Comparison of ENCODE assay signal across 39 cellular contexts in genomic region chr12:76983420-76983819, GRCh38.
"Had no signal": no experiment of that assay in that cellular context is flagged by ENCODE, and none has a peak within 500 bp of the region (broad histone marks: within the 10 kb centered on the region; RNA-seq: fewer than 3 reads in every experiment).

No MANE protein-coding gene starts in this region.

- H3K4me1 ChIP-seq: ascending aorta had no signal

- DNase-seq: activated CD4-positive, alpha-beta memory T cell treated with anti-CD3 and anti-CD28 coated beads, Interleukin-2, amount 10 ng/mL, durations not matched to agents 7 days and 5 days; activated CD4-positive, alpha-beta T cell treated with anti-CD3 and anti-CD28 coated beads for 1 hour; activated CD4-positive, alpha-beta T cell treated with anti-CD3 and anti-CD28 coated beads for 36 hours; activated CD4-positive, alpha-beta T cell treated with anti-CD3 and anti-CD28 coated beads for 48 hours; activated CD4-positive, alpha-beta T cell treated with anti-CD3 and anti-CD28 coated beads, Interleukin-2, amount 10 ng/mL, durations not matched to agents 7 days and 5 days; activated CD4-positive, alpha-beta T cell treated with anti-CD3 and anti-CD28 coated beads, Interleukin-2, amount 50 U/mL, for 48 hours; activated CD4-positive, CD25-positive, alpha-beta regulatory T cell; activated CD8-positive, alpha-beta memory T cell treated with anti-CD3 and anti-CD28 coated beads for 24 hours; activated CD8-positive, alpha-beta memory T cell treated with anti-CD3 and anti-CD28 coated beads, Interleukin-2, amount 10 ng/mL, durations not matched to agents 7 days and 5 days; activated CD8-positive, alpha-beta memory T cell treated with anti-CD3 and anti-CD28 coated beads, Interleukin-2, amount 50 U/mL, for 48 hours; activated CD8-positive, alpha-beta T cell treated with anti-CD3 and anti-CD28 coated beads, Interleukin-2, amount 10 ng/mL, durations not matched to agents 7 days and 5 days; activated effector memory CD4-positive, alpha-beta T cell treated with Interleukin-2 at 50 U/mL for 16 hours; activated gamma-delta T cell; activated naive CD4-positive, alpha-beta T cell treated with anti-CD3 and anti-CD28 coated beads, Interleukin-2, amount 10 ng/mL, durations not matched to agents 7 days and 5 days; activated naive CD4-positive, alpha-beta T cell treated with Interleukin-2 at 50 U/mL for 16 hours; activated naive CD8-positive, alpha-beta T cell treated with anti-CD3 and anti-CD28 coated beads, Interleukin-2, amount 10 ng/mL, durations not matched to agents 7 days and 5 days; activated naive CD8-positive, alpha-beta T cell treated with anti-CD3 and anti-CD28 coated beads, Interleukin-2, amount 50 U/mL, for 24 hours; activated T-cell treated with anti-CD3 and anti-CD28 coated beads, Interleukin-2, amount 50 U/mL, for 24 hours; activated T-cell treated with anti-CD3 and anti-CD28 coated beads, Interleukin-2, amount 50 U/mL, for 48 hours; amygdala; anterior cingulate cortex; caudate nucleus; cerebellar nuclear complex; T-helper 1 cell; T-helper 2 cell; T-helper 9 cell; WERI-Rb-1 had no signal

- H3K27me3 Mint-ChIP-seq: brain had no signal

- H3K36me3 ChIP-seq: ascending aorta, cardiac muscle cell, WERI-Rb-1 had no signal

- H3K4me1 Mint-ChIP-seq: activated CD4-positive, alpha-beta memory T cell treated with anti-CD3 and anti-CD28 coated beads, Interleukin-2, amount 10 ng/mL, durations not matched to agents 7 days and 5 days; activated CD4-positive, alpha-beta T cell treated with anti-CD3 and anti-CD28 coated beads for 36 hours; activated CD4-positive, alpha-beta T cell treated with anti-CD3 and anti-CD28 coated beads, Interleukin-2, amount 10 ng/mL, durations not matched to agents 7 days and 5 days; activated CD8-positive, alpha-beta memory T cell treated with anti-CD3 and anti-CD28 coated beads, Interleukin-2, amount 10 ng/mL, durations not matched to agents 7 days and 5 days; activated naive CD4-positive, alpha-beta T cell treated with anti-CD3 and anti-CD28 coated beads, Interleukin-2, amount 10 ng/mL, durations not matched to agents 7 days and 5 days; activated naive CD8-positive, alpha-beta T cell treated with anti-CD3 and anti-CD28 coated beads, Interleukin-2, amount 10 ng/mL, durations not matched to agents 7 days and 5 days; activated naive CD8-positive, alpha-beta T cell treated with anti-CD3 and anti-CD28 coated beads, Interleukin-2, amount 50 U/mL, for 24 hours; brain; central memory CD8-positive, alpha-beta T cell; WTC11 had no signal

- ATAC-seq: activated CD4-positive, alpha-beta T cell treated with anti-CD3 and anti-CD28 coated beads for 36 hours; activated CD4-positive, CD25-positive, alpha-beta regulatory T cell treated with anti-CD3 and anti-CD28 coated beads, Interleukin-2, amount 50 U/mL, for 24 hours; activated CD8-positive, alpha-beta memory T cell treated with anti-CD3 and anti-CD28 coated beads, Interleukin-2, amount 10 ng/mL, durations not matched to agents 7 days and 5 days; activated CD8-positive, alpha-beta T cell treated with anti-CD3 and anti-CD28 coated beads, Interleukin-2, amount 10 ng/mL, durations not matched to agents 7 days and 5 days; activated naive CD8-positive, alpha-beta T cell treated with anti-CD3 and anti-CD28 coated beads, Interleukin-2, amount 50 U/mL, for 24 hours; WTC11 had no signal

- FAIRE-seq: bronchial epithelial cell, TTC549 had no signal

- H3K27ac ChIP-seq: ascending aorta, cardiac muscle cell, WERI-Rb-1 had no signal

- H3K36me3 Mint-ChIP-seq: activated naive CD4-positive, alpha-beta T cell treated with anti-CD3 and anti-CD28 coated beads, Interleukin-2, amount 10 ng/mL, durations not matched to agents 7 days and 5 days; activated naive CD8-positive, alpha-beta T cell treated with anti-CD3 and anti-CD28 coated beads, Interleukin-2, amount 10 ng/mL, durations not matched to agents 7 days and 5 days; brain had no signal

- H3K4me3 Mint-ChIP-seq: activated CD4-positive, alpha-beta memory T cell treated with anti-CD3 and anti-CD28 coated beads, Interleukin-2, amount 10 ng/mL, durations not matched to agents 7 days and 5 days; activated CD4-positive, alpha-beta T cell treated with anti-CD3 and anti-CD28 coated beads for 36 hours; activated CD4-positive, alpha-beta T cell treated with anti-CD3 and anti-CD28 coated beads, Interleukin-2, amount 10 ng/mL, durations not matched to agents 7 days and 5 days; activated CD8-positive, alpha-beta memory T cell treated with anti-CD3 and anti-CD28 coated beads, Interleukin-2, amount 10 ng/mL, durations not matched to agents 7 days and 5 days; activated CD8-positive, alpha-beta T cell treated with anti-CD3 and anti-CD28 coated beads, Interleukin-2, amount 10 ng/mL, durations not matched to agents 7 days and 5 days; activated naive CD4-positive, alpha-beta T cell treated with anti-CD3 and anti-CD28 coated beads, Interleukin-2, amount 10 ng/mL, durations not matched to agents 7 days and 5 days; activated naive CD8-positive, alpha-beta T cell; activated naive CD8-positive, alpha-beta T cell treated with anti-CD3 and anti-CD28 coated beads, Interleukin-2, amount 10 ng/mL, durations not matched to agents 7 days and 5 days; activated naive CD8-positive, alpha-beta T cell treated with anti-CD3 and anti-CD28 coated beads, Interleukin-2, amount 50 U/mL, for 24 hours; activated T-cell treated with anti-CD3 and anti-CD28 coated beads, Interleukin-2, amount 50 U/mL, for 24 hours; brain; central memory CD8-positive, alpha-beta T cell; T-helper 1 cell treated with Interleukin-12 subunit alpha and Interleukin-12 subunit beta and Interleukin-4 antibody, amounts not matched to agents 30 μg/mL and 1 μg/mL, for 36 hours; T-helper 2 cell treated with Interferon-gamma antibody and Interleukin-4, amounts not matched to agents 5 μg/mL and 100 μg/mL, for 36 hours; WTC11 had no signal

- H3K4me3 ChIP-seq: ascending aorta, cardiac muscle cell had no signal

- H3K27me3 ChIP-seq: ascending aorta, cardiac muscle cell had no signal

- H3K27ac Mint-ChIP-seq: activated CD4-positive, alpha-beta memory T cell treated with anti-CD3 and anti-CD28 coated beads, Interleukin-2, amount 10 ng/mL, durations not matched to agents 7 days and 5 days; activated CD4-positive, alpha-beta T cell treated with anti-CD3 and anti-CD28 coated beads for 36 hours; activated CD4-positive, alpha-beta T cell treated with anti-CD3 and anti-CD28 coated beads, Interleukin-2, amount 10 ng/mL, durations not matched to agents 7 days and 5 days; activated CD8-positive, alpha-beta memory T cell treated with anti-CD3 and anti-CD28 coated beads, Interleukin-2, amount 10 ng/mL, durations not matched to agents 7 days and 5 days; activated CD8-positive, alpha-beta T cell treated with anti-CD3 and anti-CD28 coated beads, Interleukin-2, amount 10 ng/mL, durations not matched to agents 7 days and 5 days; activated naive CD4-positive, alpha-beta T cell treated with anti-CD3 and anti-CD28 coated beads, Interleukin-2, amount 10 ng/mL, durations not matched to agents 7 days and 5 days; activated naive CD8-positive, alpha-beta T cell; activated naive CD8-positive, alpha-beta T cell treated with anti-CD3 and anti-CD28 coated beads, Interleukin-2, amount 10 ng/mL, durations not matched to agents 7 days and 5 days; activated naive CD8-positive, alpha-beta T cell treated with anti-CD3 and anti-CD28 coated beads, Interleukin-2, amount 50 U/mL, for 24 hours; activated T-cell treated with anti-CD3 and anti-CD28 coated beads, Interleukin-2, amount 50 U/mL, for 24 hours; activated T-helper 2 cell treated with anti-CD3 and anti-CD28 coated beads, Interferon-gamma antibody, Interleukin-2, Interleukin-4, amounts not matched to agents 10 μg/mL and 5 μg/mL and 100 μg/mL, durations not matched to agents 14 hours and 24 hours and 36 hours; brain; T-helper 1 cell treated with Interleukin-12 subunit alpha and Interleukin-12 subunit beta and Interleukin-4 antibody, amounts not matched to agents 30 μg/mL and 1 μg/mL, for 36 hours; T-helper 2 cell treated with Interferon-gamma antibody and Interleukin-4, amounts not matched to agents 5 μg/mL and 100 μg/mL, for 36 hours; WTC11 had no signal
